22 cellular contexts compared by ENCODE assay signal in genomic region chr2:238408615-238409340, GRCh38.
"Had no signal": no experiment of that assay in that cellular context is flagged by ENCODE, and none has a peak within 500 bp of the region (broad histone marks: within the 10 kb centered on the region; RNA-seq: fewer than 3 reads in every experiment).

No MANE protein-coding gene starts in this region.

- H3K9me3 ChIP-seq: body of pancreas, colonic mucosa, heart left ventricle, left lung, neutrophil, pancreas, prostate gland, stomach, tibial nerve had no signal

- H3K4me1 ChIP-seq: body of pancreas, colonic mucosa, heart left ventricle, left lung, pancreas, prostate gland, stomach had no signal

- ATAC-seq: activated CD4-positive, alpha-beta T cell treated with anti-CD3 and anti-CD28 coated beads for 36 hours; activated CD8-positive, alpha-beta memory T cell treated with anti-CD3 and anti-CD28 coated beads, Interleukin-2, amount 10 ng/mL, durations not matched to agents 7 days and 5 days; activated CD8-positive, alpha-beta T cell treated with anti-CD3 and anti-CD28 coated beads, Interleukin-2, amount 10 ng/mL, durations not matched to agents 7 days and 5 days; body of pancreas; esophagus mucosa; foreskin keratinocyte; left lung; pancreas; stimulated activated naive B cell treated with anti-CD40 and anti-IgM and Interleukin-4, amounts not matched to agents 10 μg/mL and 1 μg/mL and 100 μg/mL, for 72 hours had no signal

- H3K27ac ChIP-seq: body of pancreas, colonic mucosa, foreskin keratinocyte, heart left ventricle, left lung, neutrophil, pancreas, prostate gland, stomach had no signal

- H3K4me3 ChIP-seq: body of pancreas, colonic mucosa, heart left ventricle, left lung, pancreas, prostate gland, stomach had no signal

- DNase-seq: activated CD4-positive, alpha-beta T cell treated with anti-CD3 and anti-CD28 coated beads for 36 hours; activated CD4-positive, CD25-positive, alpha-beta regulatory T cell; activated CD8-positive, alpha-beta memory T cell treated with anti-CD3 and anti-CD28 coated beads, Interleukin-2, amount 10 ng/mL, durations not matched to agents 7 days and 5 days; activated CD8-positive, alpha-beta T cell treated with anti-CD3 and anti-CD28 coated beads, Interleukin-2, amount 10 ng/mL, durations not matched to agents 7 days and 5 days; activated T-cell treated with anti-CD3 and anti-CD28 coated beads, Interleukin-2, amount 50 U/mL, for 48 hours; body of pancreas; cerebellar nuclear complex; colonic mucosa; foreskin keratinocyte; heart left ventricle; left lung; pancreas; retina; stimulated activated CD4-positive, alpha-beta T cell treated with anti-CD3 and anti-CD28 coated beads, Interleukin-15, amount 100 ng/mL, for 24 hours; stimulated activated CD4-positive, alpha-beta T cell treated with anti-CD3 and anti-CD28 coated beads, Interleukin-2, amount 100 ng/mL, for 24 hours; stimulated activated naive B cell treated with anti-CD40 and anti-IgM and Interleukin-4, amounts not matched to agents 10 μg/mL and 1 μg/mL and 100 μg/mL, for 72 hours; stomach; T-helper 1 cell had no signal

- H3K27me3 ChIP-seq: body of pancreas, colonic mucosa, foreskin keratinocyte, heart left ventricle, left lung, neutrophil, pancreas, stomach, tibial nerve had no signal

- H3K36me3 ChIP-seq: colonic mucosa, left lung, neutrophil, pancreas, prostate gland, tibial nerve had no signal
